8 cellular contexts compared by ENCODE assay signal in genomic region chr13:29771247-29771646, GRCh38.
A peak's percentile ranks its signal among the peaks of the same experiment; 100 is the strongest.
DNase-seq lines count a peak whose midpoint lies in the region; ATAC-seq and TF ChIP-seq lines count a peak whose summit lies in the region.

No MANE protein-coding gene starts in this region.

- peak; percentile 64 for TF ChIP-seq CTCF in neural progenitor cell (IDR thresholded peaks at IDR 0.05)

- peaks cover 8% of the 10 kb centered on the region for H3K4me1 ChIP-seq in neural progenitor cell

- H3F3A ChIP-seq in neural progenitor cell (ENCODE audit: low read depth): no peaks in the 10 kb centered on the region

- H3K27ac ChIP-seq in neural progenitor cell: no peak overlapping the region

- peaks cover 3% of the 10 kb centered on the region for H3K4me1 Mint-ChIP-seq in neural progenitor cell

- H3K36me3 Mint-ChIP-seq in neural progenitor cell: peaks cover 8% of the 10 kb centered on the region

- H2AFZ ChIP-seq in neural progenitor cell (replicated peaks): no peak overlapping the region

- H3K4me3 Mint-ChIP-seq in neural progenitor cell: no peak overlapping the region

- H3K4me2 ChIP-seq in neural progenitor cell: no peak overlapping the region

- no peak overlapping the region for H3K9ac ChIP-seq in neural progenitor cell

- H4K20me1 ChIP-seq in neural progenitor cell (ENCODE audit: low read depth): no peaks in the 10 kb centered on the region

- no peak for ATAC-seq in HG02798 (IDR thresholded peaks at IDR 0.05; ENCODE audit: poor library complexity, unreplicated experiment)

- no peak overlapping the region for H3K4me3 ChIP-seq in neural progenitor cell

- H3K9me3 Mint-ChIP-seq in neural progenitor cell: no peaks in the 10 kb centered on the region

- DNase-seq in SIG-M5 treated with dmso at 0.1 percent for 504 hours (lab: John Stamatoyannopoulos, UW; ENCODE audit: unreplicated experiment) (peak; percentile 14), SIG-M5 (lab: John Stamatoyannopoulos, UW) (no peak), NCI-H69 (lab: John Stamatoyannopoulos, UW) (peak; percentile 63), dedifferentiated amniotic fluid mesenchymal stem cell (ENCODE audit: extremely low spot score) (peak; percentile 36), neural progenitor cell (ENCODE audit: low spot score) (peak; percentile 25), T-helper 9 cell (no peak)
- no peak for DNase-seq in activated CD4-positive, alpha-beta T cell treated with anti-CD3 and anti-CD28 coated beads for 4 hours

- no peak overlapping the region for H3K27ac Mint-ChIP-seq in neural progenitor cell

- no peaks in the 10 kb centered on the region for H3K9me3 ChIP-seq in neural progenitor cell (ENCODE audit: low read depth)

- H3K36me3 ChIP-seq in neural progenitor cell: no peaks in the 10 kb centered on the region

- no peaks in the 10 kb centered on the region for H3K79me2 ChIP-seq in neural progenitor cell (ENCODE audit: low read depth)

- H3K27me3 ChIP-seq in neural progenitor cell: no peaks in the 10 kb centered on the region

- no peaks in the 10 kb centered on the region for H3K27me3 Mint-ChIP-seq in neural progenitor cell (ENCODE audit: insufficient read depth, low read depth)

Comparison
In these comparisons a context has a peak if more than half of its experiments do, and no peak if none do; other contexts are left out.
1. DNase-seq: peak in SIG-M5 treated with dmso at 0.1 percent for 504 hours (single experiment), NCI-H69 (single experiment), dedifferentiated amniotic fluid mesenchymal stem cell (single experiment) and neural progenitor cell (single experiment); none in SIG-M5 (single experiment), T-helper 9 cell (single experiment) and activated CD4-positive, alpha-beta T cell treated with anti-CD3 and anti-CD28 coated beads for 4 hours (0 of 2).